ENCODE assay signal across 8 cellular contexts in genomic region chr2:96264656-96265348, GRCh38. TPM values are rescaled to one million over a fixed set of nuclear protein-coding genes. Genes with fewer than 3 reads are reported as not detected.
DNase-seq lines count a peak whose midpoint lies in the region; ATAC-seq and TF ChIP-seq lines count a peak whose summit lies in the region.

No MANE protein-coding gene starts in this region.

- no peak overlapping the region for H2BK15ac ChIP-seq in IMR-90 (ENCODE audit: low read depth, low read length)

- peaks cover 16% of the 10 kb centered on the region for H3K4me1 ChIP-seq in IMR-90 (ENCODE audit: control insufficient read depth, insufficient read depth, low read length)
- peaks cover 38% of the 10 kb centered on the region for H3K4me1 ChIP-seq in mesodermal cell (ENCODE audit: control insufficient read depth, insufficient read depth, low read length, poor library complexity, severe bottlenecking)
- H3K4me1 ChIP-seq in upper lobe of left lung: peaks cover 46 to 60% (median 51%) of the 10 kb centered on the region in 4 donors

- no peak overlapping the region for H3K4ac ChIP-seq in IMR-90 (ENCODE audit: low read depth, low read length)

- CTCF ChIA-PET in IMR-90 (lab: Yijun Ruan, JAX): interaction anchor here (0.6 to 1.2 kb wide), 2 partner anchors 96 to 498 kb away, joined by 3 to 4 read pairs; no protein-coding TSS in a partner anchor

- no peak overlapping the region for H3K18ac ChIP-seq in IMR-90 (ENCODE audit: low read depth, low read length)

- peak overlapping the region; percentile 97 for H3K4me2 ChIP-seq in IMR-90 (ENCODE audit: low read depth, low read length)

- peaks cover 33 to 78% of the 10 kb centered on the region in 2 experiments for H3K79me1 ChIP-seq in IMR-90 (ENCODE audit: low read depth in 1 of 2, low read length in 2 of 2)

- H4K20me1 ChIP-seq in IMR-90 (ENCODE audit: insufficient read depth, low read length): peaks cover 48% of the 10 kb centered on the region

- peaks cover 16% of the 10 kb centered on the region for H3K36me3 ChIP-seq in IMR-90 (ENCODE audit: control insufficient read depth, insufficient read depth, low read length)
- peaks cover 49% of the 10 kb centered on the region for H3K36me3 ChIP-seq in mesodermal cell (ENCODE audit: control insufficient read depth, insufficient read depth, low read length)
- H3K36me3 ChIP-seq in upper lobe of left lung: peaks cover 13 to 36% (median 23%) of the 10 kb centered on the region in 4 donors

- H2AK5ac ChIP-seq in IMR-90 (ENCODE audit: low read depth, low read length): peak overlapping the region; percentile 32; the same call in 1 of the 2 replicates

- no peak overlapping the region for H2AFZ ChIP-seq in IMR-90 (replicated peaks; ENCODE audit: low read length, poor library complexity)

- H3K27ac ChIP-seq in IMR-90 (ENCODE audit: insufficient read depth, low read length) (peak overlapping the region; percentile 30; the same call in 1 of the 2 replicates), mesodermal cell (ENCODE audit: low read depth, low read length, severe bottlenecking) (no peak overlapping the region), upper lobe of left lung (peak overlapping the region; percentile 89 to 99 (median 96))

- TF ChIP-seq CTCF in IMR-90 (conservative IDR thresholded peaks at IDR 0.05; ENCODE audit: low read depth, low read length) (peak; percentile 46), upper lobe of left lung (IDR thresholded peaks at IDR 0.05) (peak in 1 of 6 experiments; percentile 31)

- 19% methylated on average over 14 of the region's 33 CpGs; no CpG with 5 or more reads in 1 of the 2 experiments for WGBS in IMR-90 (ENCODE audit: extremely low coverage in 2 of 2, insufficient read length in 1 of 2), 2 experiments
- WGBS in mesodermal cell (ENCODE audit: insufficient coverage in 2 of 2), 2 experiments: 21 to 42% methylated on average over 14 to 31 of the region's 33 CpGs
- 24 to 39% methylated on average over 10 to 18 of the region's 33 CpGs for WGBS in upper lobe of left lung, 2 donors

- TF ChIP-seq EP300 in upper lobe of left lung (IDR thresholded peaks at IDR 0.05): no peak

- no peak overlapping the region for H4K5ac ChIP-seq in IMR-90 (ENCODE audit: low read depth, low read length)

- H3K9ac ChIP-seq in IMR-90 (ENCODE audit: low read depth, low read length): peak overlapping the region; percentile 93

- no peak overlapping the region for H2BK120ac ChIP-seq in IMR-90 (ENCODE audit: low read depth, low read length)

- BruUV-seq in IMR-90 (replicated peaks; lab: Mats Ljungman, UMichigan): no TSS peak

- H3K56ac ChIP-seq in IMR-90 (ENCODE audit: extremely low read depth, insufficient read depth, low read length): no peak overlapping the region

- H2AK9ac ChIP-seq in IMR-90 (replicated peaks; ENCODE audit: low read depth, low read length, poor library complexity): peak overlapping the region; percentile 88

- H2BK20ac ChIP-seq in IMR-90 (ENCODE audit: low read depth, low read length): no peak overlapping the region

- H2BK5ac ChIP-seq in IMR-90 (ENCODE audit: low read depth, low read length, poor library complexity, severe bottlenecking): no peak overlapping the region

- peak overlapping the region; percentile 49; the same call in 1 of the 2 replicates for H3K14ac ChIP-seq in IMR-90 (replicated peaks; ENCODE audit: low read depth, low read length)

- TF ChIP-seq RAD21 in IMR-90 (IDR thresholded peaks at IDR 0.05; ENCODE audit: low read length): peak; percentile 48

- peaks cover 37% of the 10 kb centered on the region for H3K4me1 Mint-ChIP-seq in T-helper 2 cell treated with Interferon-gamma antibody and Interleukin-4, amounts not matched to agents 5 μg/mL and 100 μg/mL, for 36 hours (ENCODE audit: low read depth)

- peaks cover 49% of the 10 kb centered on the region for H3K36me3 Mint-ChIP-seq in T-helper 2 cell treated with Interferon-gamma antibody and Interleukin-4, amounts not matched to agents 5 μg/mL and 100 μg/mL, for 36 hours (ENCODE audit: low read depth)

- POLR2A ChIA-PET in IMR-90 (lab: Charles Lee; ENCODE audit: unreplicated experiment): no interaction called here

- dilution Hi-C loops in IMR-90 (cut with HindIII; ENCODE audit: low sequenced_read_pairs, unreplicated experiment): no loop called here

- H3K27ac Mint-ChIP-seq in T-helper 2 cell treated with Interferon-gamma antibody and Interleukin-4, amounts not matched to agents 5 μg/mL and 100 μg/mL, for 36 hours: peak overlapping the region; percentile 68

- 0 out of 2 replicates have a peak overlapping the region, but pooled peaks have one; percentile 13 for H3K23ac ChIP-seq in IMR-90 (ENCODE audit: low read depth, low read length)

- H3K9me3 ChIP-seq in IMR-90 (ENCODE audit: control insufficient read depth, insufficient read depth, low read length) (no peaks in the 10 kb centered on the region), mesodermal cell (ENCODE audit: control insufficient read depth, low read length) (no peaks in the 10 kb centered on the region), upper lobe of left lung (no peaks in the 10 kb centered on the region)

- H3K9me3 Mint-ChIP-seq in T-helper 2 cell treated with Interferon-gamma antibody and Interleukin-4, amounts not matched to agents 5 μg/mL and 100 μg/mL, for 36 hours: no peaks in the 10 kb centered on the region

- ATAC-seq in Right ventricle myocardium superior (ENCODE audit: poor library complexity) (peak; percentile 9), IMR-90 (ENCODE audit: low read depth) (no peak; the same call in 1 of the 2 replicates), upper lobe of left lung (ENCODE audit: low FRiP score in 2 of 2) (no peak), sciatic nerve (no peak)

- no peaks in the 10 kb centered on the region for H3K27me3 Mint-ChIP-seq in T-helper 2 cell treated with Interferon-gamma antibody and Interleukin-4, amounts not matched to agents 5 μg/mL and 100 μg/mL, for 36 hours (ENCODE audit: low read depth)

- no peak overlapping the region for H4K91ac ChIP-seq in IMR-90 (ENCODE audit: insufficient read depth, low read depth, low read length)

- H3K9me1 ChIP-seq in IMR-90 (ENCODE audit: insufficient read depth, low read length): peaks cover 26% of the 10 kb centered on the region

- DNase-seq in Right ventricle myocardium superior (peak; percentile 49), cardiac septum (ENCODE audit: low spot score) (no peak), IMR-90 (peak; percentile 29), ecto neural progenitor cell (ENCODE audit: low spot score) (peak; percentile 61), upper lobe of left lung (peak in 1 of 2 donors; percentile 34), sciatic nerve (ENCODE audit: low spot score) (no peak)
- peak; percentile 15 for DNase-seq in T-helper 2 cell treated with Interferon-gamma antibody and Interleukin-4, amounts not matched to agents 5 μg/mL and 100 μg/mL, for 36 hours (ENCODE audit: low spot score)

- intact Hi-C loops in Right ventricle myocardium superior (cut with DNase I): loop anchor here (10.0 kb wide), 1 partner anchor 120 kb away; the partner anchor contains the start of gene DUSP2
- intact Hi-C loops in cardiac septum (cut with DNase I): loop anchor here (5.0 to 10.0 kb wide), 2 partner anchors 118 to 250 kb away; partner anchors contain the start of gene DUSP2
- intact Hi-C loops in IMR-90 (cut with micrococcal nuclease): loop anchor here (1.0 to 5.0 kb wide), 2 partner anchors 127 to 273 kb away; partner anchors contain the start of genes ANKRD36C and ASTL
- intact Hi-C loops in sciatic nerve (cut with DNase I): no loop called here

- H3K27me3 ChIP-seq in IMR-90 (ENCODE audit: control insufficient read depth, insufficient read depth, low read length) (no peaks in the 10 kb centered on the region), upper lobe of left lung (no peaks in the 10 kb centered on the region)

- H4K8ac ChIP-seq in IMR-90 (ENCODE audit: low read depth in 2 of 2, low read length in 2 of 2): no peak overlapping the region

- no peak for TF ChIP-seq POLR2A in IMR-90 (IDR thresholded peaks at IDR 0.05; ENCODE audit: low read depth, low read length)
- TF ChIP-seq POLR2A in upper lobe of left lung (IDR thresholded peaks at IDR 0.05): no peak

- peak overlapping the region; percentile 84 for H3K4me3 Mint-ChIP-seq in T-helper 2 cell treated with Interferon-gamma antibody and Interleukin-4, amounts not matched to agents 5 μg/mL and 100 μg/mL, for 36 hours

- in situ Hi-C loops in IMR-90 (cut with MboI; ENCODE audit: low sequenced_read_pairs): loop anchor here (10.0 to 25.0 kb wide), 2 partner anchors 130 to 253 kb away; partner anchors contain the start of gene ASTL

- H3K4me3 ChIP-seq in IMR-90 (ENCODE audit: insufficient read depth, low read depth, low read length) (peak overlapping the region; percentile 81), mesodermal cell (ENCODE audit: extremely low read depth, insufficient read depth, low read length, poor library complexity, severe bottlenecking) (peak overlapping the region; percentile 96), upper lobe of left lung (peak overlapping the region; percentile 74 to 98 (median 92))

RNA-seq across cellular contexts. Expression of gene TMEM127, which starts 1.0 kb away (rescaled TPM):
- total RNA-seq in Right ventricle myocardium superior (67.3 TPM), cardiac septum (92.7 TPM), IMR-90 (2012; rRNA removed) (20.0 and 35.7 TPM in 2 replicates), upper lobe of left lung (10 to 100 TPM; 21.0 to 75.8 (median 44.8) TPM), sciatic nerve (33.5 TPM)
- 47.6 and 52.2 TPM in 2 replicates for polyA plus RNA-seq in IMR-90 (2012; rRNA removed)
- 15.4 and 45.4 TPM in 2 replicates for polyA plus RNA-seq in IMR-90 (2012; cell fraction: cytosol; rRNA removed)
- 28.8 and 33.4 TPM in 2 replicates for polyA plus RNA-seq in IMR-90 (2012; cell fraction: nucleus; rRNA removed; ENCODE audit: low replicate concordance)
- polyA plus RNA-seq in mesodermal cell (2013, experiment 1 of 2): 23.5 TPM
- 20.0 TPM for polyA plus RNA-seq in mesodermal cell (2013, experiment 2 of 2)

RNA-seq across cellular contexts. Expression of gene CIAO1, which starts 1.2 kb away (rescaled TPM):
- 62.3 TPM for total RNA-seq in Right ventricle myocardium superior
- total RNA-seq in cardiac septum: 56.1 TPM
- total RNA-seq in IMR-90 (2012; rRNA removed): 85.5 and 94.3 TPM in 2 replicates
- 78.8 and 81.1 TPM in 2 replicates for polyA plus RNA-seq in IMR-90 (2012; rRNA removed)
- polyA plus RNA-seq in IMR-90 (2012; cell fraction: cytosol; rRNA removed): 70.6 and 76.8 TPM in 2 replicates
- polyA plus RNA-seq in IMR-90 (2012; cell fraction: nucleus; rRNA removed; ENCODE audit: low replicate concordance): 68.9 and 97.1 TPM in 2 replicates
- 52.9 TPM for polyA plus RNA-seq in mesodermal cell (2013, experiment 1 of 2)
- 44.8 TPM for polyA plus RNA-seq in mesodermal cell (2013, experiment 2 of 2)
- total RNA-seq in upper lobe of left lung: 100 to 1,000 TPM in 3 of 6 donors, 10 to 100 TPM in 3; 69.0 to 169 (median 91.0) TPM
- 62.7 TPM for total RNA-seq in sciatic nerve

RNA-seq across cellular contexts. Expression of gene SNRNP200, which starts 40.5 kb away (rescaled TPM):
- total RNA-seq in Right ventricle myocardium superior (50.1 TPM), cardiac septum (62.2 TPM), IMR-90 (2012; rRNA removed) (44.1 and 44.2 TPM in 2 replicates), upper lobe of left lung (100 to 1,000 TPM in 2 of 6 donors, 10 to 100 TPM in 4; 80.9 to 177 (median 90.9) TPM), sciatic nerve (89.0 TPM)
- polyA plus RNA-seq in IMR-90 (2012; rRNA removed): 108 TPM in 2 replicates
- 51.0 and 82.3 TPM in 2 replicates for polyA plus RNA-seq in IMR-90 (2012; cell fraction: cytosol; rRNA removed)
- polyA plus RNA-seq in IMR-90 (2012; cell fraction: nucleus; rRNA removed; ENCODE audit: low replicate concordance): 226 and 252 TPM in 2 replicates
- 158 TPM for polyA plus RNA-seq in mesodermal cell (2013, experiment 1 of 2)
- 135 TPM for polyA plus RNA-seq in mesodermal cell (2013, experiment 2 of 2)

RNA-seq across cellular contexts. Expression of gene STARD7, which starts 56.2 kb away (rescaled TPM):
- total RNA-seq in Right ventricle myocardium superior (179 TPM), cardiac septum (142 TPM), IMR-90 (2012; rRNA removed) (138 and 189 TPM in 2 replicates), upper lobe of left lung (100 to 1,000 TPM in 4 of 6 donors, 10 to 100 TPM in 2; 76.4 to 226 (median 166) TPM), sciatic nerve (72.5 TPM)
- 51.1 and 61.7 TPM in 2 replicates for polyA plus RNA-seq in IMR-90 (2012; rRNA removed)
- polyA plus RNA-seq in IMR-90 (2012; cell fraction: cytosol; rRNA removed): 17.9 and 21.7 TPM in 2 replicates
- polyA plus RNA-seq in IMR-90 (2012; cell fraction: nucleus; rRNA removed; ENCODE audit: low replicate concordance): 14.0 and 58.9 TPM in 2 replicates
- 76.5 TPM for polyA plus RNA-seq in mesodermal cell (2013, experiment 1 of 2)
- polyA plus RNA-seq in mesodermal cell (2013, experiment 2 of 2): 73.5 TPM

Comparison
In these comparisons a context has a peak if more than half of its experiments do, and no peak if none do; other contexts are left out.
1. DNase-seq: peak in Right ventricle myocardium superior (single experiment), IMR-90 (single experiment), T-helper 2 cell treated with Interferon-gamma antibody and Interleukin-4, amounts not matched to agents 5 μg/mL and 100 μg/mL, for 36 hours (single experiment) and ecto neural progenitor cell (single experiment); none in cardiac septum (single experiment) and sciatic nerve (single experiment).
2. Peak in every context shown above with its lines, with median percentiles within 50 percentile points of each other: H3K4me3 ChIP-seq.